In the genomic region with DNA sequence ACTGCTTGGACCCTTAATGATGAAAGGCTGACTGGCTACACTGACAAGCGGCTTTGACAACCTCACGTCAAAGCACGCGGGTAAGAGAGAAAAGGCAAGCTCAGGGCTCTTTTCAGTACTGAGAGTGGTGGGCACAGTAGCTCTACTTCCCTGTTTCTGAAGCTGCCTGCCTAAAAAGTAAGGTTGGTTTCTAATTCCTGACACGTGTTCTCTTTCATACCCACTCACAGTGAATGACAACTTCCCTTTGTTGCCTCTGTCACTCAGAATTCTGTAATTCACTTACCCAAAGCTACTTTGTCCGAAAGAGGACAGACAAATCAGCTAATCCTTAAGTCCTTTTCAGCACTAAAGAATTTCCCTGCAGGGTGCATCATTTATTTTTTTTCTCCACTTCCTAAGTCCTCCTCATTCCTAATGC, we compare ENCODE assay signal across 1 cellular context.
TF ChIP-seq lines count a peak whose summit lies in the region.

No MANE protein-coding gene starts in this region.

TF ChIP-seq in H1, 55 proteins besides CTCF, POLR2A, EP300 and RAD21:
- TF ChIP-seq, protein P1, sequence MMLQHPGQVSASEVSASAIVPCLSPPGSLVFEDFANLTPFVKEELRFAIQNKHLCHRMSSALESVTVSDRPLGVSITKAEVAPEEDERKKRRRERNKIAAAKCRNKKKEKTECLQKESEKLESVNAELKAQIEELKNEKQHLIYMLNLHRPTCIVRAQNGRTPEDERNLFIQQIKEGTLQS (IDR thresholded peaks at IDR 0.05; ENCODE audit: insufficient read depth, low read depth, low read length) = no peak
- TF ChIP-seq FOSL1 (IDR thresholded peaks at IDR 0.05; ENCODE audit: insufficient read depth, low read depth, low read length) (no peak), SAP30 (IDR thresholded peaks at IDR 0.05; ENCODE audit: insufficient read depth, insufficient replicate concordance, low read length) (no peak), TAF1 (IDR thresholded peaks at IDR 0.05; ENCODE audit: low read depth, low read length) (no peak), SUZ12 (IDR thresholded peaks at IDR 0.05; ENCODE audit: low read length) (no peak), SIRT6 (IDR thresholded peaks at IDR 0.05; ENCODE audit: low read length) (no peak), KDM5A (IDR thresholded peaks at IDR 0.05; ENCODE audit: low read length) (no peak), PHF8 (conservative IDR thresholded peaks at IDR 0.05; ENCODE audit: low read depth, low read length) (no peak), RBBP5 (IDR thresholded peaks at IDR 0.05; ENCODE audit: borderline replicate concordance, low read depth, low read length) (no peak), POLR2AphosphoS5 (IDR thresholded peaks at IDR 0.05; ENCODE audit: low read depth, low read length) (no peak), NRF1 (IDR thresholded peaks at IDR 0.05; ENCODE audit: low read depth, low read length) (no peak), TCF12 (IDR thresholded peaks at IDR 0.05; ENCODE audit: low read depth, low read length) (no peak), SP2 (IDR thresholded peaks at IDR 0.05; ENCODE audit: low read length) (no peak), EGR1 (IDR thresholded peaks at IDR 0.05; ENCODE audit: borderline replicate concordance, low read depth, low read length) (no peak), TEAD4 (IDR thresholded peaks at IDR 0.05; ENCODE audit: low read depth, low read length) (no peak)
- TF ChIP-seq, protein P2, sequence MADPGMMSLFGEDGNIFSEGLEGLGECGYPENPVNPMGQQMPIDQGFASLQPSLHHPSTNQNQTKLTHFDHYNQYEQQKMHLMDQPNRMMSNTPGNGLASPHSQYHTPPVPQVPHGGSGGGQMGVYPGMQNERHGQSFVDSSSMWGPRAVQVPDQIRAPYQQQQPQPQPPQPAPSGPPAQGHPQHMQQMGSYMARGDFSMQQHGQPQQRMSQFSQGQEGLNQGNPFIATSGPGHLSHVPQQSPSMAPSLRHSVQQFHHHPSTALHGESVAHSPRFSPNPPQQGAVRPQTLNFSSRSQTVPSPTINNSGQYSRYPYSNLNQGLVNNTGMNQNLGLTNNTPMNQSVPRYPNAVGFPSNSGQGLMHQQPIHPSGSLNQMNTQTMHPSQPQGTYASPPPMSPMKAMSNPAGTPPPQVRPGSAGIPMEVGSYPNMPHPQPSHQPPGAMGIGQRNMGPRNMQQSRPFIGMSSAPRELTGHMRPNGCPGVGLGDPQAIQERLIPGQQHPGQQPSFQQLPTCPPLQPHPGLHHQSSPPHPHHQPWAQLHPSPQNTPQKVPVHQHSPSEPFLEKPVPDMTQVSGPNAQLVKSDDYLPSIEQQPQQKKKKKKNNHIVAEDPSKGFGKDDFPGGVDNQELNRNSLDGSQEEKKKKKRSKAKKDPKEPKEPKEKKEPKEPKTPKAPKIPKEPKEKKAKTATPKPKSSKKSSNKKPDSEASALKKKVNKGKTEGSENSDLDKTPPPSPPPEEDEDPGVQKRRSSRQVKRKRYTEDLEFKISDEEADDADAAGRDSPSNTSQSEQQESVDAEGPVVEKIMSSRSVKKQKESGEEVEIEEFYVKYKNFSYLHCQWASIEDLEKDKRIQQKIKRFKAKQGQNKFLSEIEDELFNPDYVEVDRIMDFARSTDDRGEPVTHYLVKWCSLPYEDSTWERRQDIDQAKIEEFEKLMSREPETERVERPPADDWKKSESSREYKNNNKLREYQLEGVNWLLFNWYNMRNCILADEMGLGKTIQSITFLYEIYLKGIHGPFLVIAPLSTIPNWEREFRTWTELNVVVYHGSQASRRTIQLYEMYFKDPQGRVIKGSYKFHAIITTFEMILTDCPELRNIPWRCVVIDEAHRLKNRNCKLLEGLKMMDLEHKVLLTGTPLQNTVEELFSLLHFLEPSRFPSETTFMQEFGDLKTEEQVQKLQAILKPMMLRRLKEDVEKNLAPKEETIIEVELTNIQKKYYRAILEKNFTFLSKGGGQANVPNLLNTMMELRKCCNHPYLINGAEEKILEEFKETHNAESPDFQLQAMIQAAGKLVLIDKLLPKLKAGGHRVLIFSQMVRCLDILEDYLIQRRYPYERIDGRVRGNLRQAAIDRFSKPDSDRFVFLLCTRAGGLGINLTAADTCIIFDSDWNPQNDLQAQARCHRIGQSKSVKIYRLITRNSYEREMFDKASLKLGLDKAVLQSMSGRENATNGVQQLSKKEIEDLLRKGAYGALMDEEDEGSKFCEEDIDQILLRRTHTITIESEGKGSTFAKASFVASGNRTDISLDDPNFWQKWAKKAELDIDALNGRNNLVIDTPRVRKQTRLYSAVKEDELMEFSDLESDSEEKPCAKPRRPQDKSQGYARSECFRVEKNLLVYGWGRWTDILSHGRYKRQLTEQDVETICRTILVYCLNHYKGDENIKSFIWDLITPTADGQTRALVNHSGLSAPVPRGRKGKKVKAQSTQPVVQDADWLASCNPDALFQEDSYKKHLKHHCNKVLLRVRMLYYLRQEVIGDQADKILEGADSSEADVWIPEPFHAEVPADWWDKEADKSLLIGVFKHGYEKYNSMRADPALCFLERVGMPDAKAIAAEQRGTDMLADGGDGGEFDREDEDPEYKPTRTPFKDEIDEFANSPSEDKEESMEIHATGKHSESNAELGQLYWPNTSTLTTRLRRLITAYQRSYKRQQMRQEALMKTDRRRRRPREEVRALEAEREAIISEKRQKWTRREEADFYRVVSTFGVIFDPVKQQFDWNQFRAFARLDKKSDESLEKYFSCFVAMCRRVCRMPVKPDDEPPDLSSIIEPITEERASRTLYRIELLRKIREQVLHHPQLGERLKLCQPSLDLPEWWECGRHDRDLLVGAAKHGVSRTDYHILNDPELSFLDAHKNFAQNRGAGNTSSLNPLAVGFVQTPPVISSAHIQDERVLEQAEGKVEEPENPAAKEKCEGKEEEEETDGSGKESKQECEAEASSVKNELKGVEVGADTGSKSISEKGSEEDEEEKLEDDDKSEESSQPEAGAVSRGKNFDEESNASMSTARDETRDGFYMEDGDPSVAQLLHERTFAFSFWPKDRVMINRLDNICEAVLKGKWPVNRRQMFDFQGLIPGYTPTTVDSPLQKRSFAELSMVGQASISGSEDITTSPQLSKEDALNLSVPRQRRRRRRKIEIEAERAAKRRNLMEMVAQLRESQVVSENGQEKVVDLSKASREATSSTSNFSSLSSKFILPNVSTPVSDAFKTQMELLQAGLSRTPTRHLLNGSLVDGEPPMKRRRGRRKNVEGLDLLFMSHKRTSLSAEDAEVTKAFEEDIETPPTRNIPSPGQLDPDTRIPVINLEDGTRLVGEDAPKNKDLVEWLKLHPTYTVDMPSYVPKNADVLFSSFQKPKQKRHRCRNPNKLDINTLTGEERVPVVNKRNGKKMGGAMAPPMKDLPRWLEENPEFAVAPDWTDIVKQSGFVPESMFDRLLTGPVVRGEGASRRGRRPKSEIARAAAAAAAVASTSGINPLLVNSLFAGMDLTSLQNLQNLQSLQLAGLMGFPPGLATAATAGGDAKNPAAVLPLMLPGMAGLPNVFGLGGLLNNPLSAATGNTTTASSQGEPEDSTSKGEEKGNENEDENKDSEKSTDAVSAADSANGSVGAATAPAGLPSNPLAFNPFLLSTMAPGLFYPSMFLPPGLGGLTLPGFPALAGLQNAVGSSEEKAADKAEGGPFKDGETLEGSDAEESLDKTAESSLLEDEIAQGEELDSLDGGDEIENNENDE (IDR thresholded peaks at IDR 0.05; ENCODE audit: insufficient replicate concordance, low read length) = no peak
- TF ChIP-seq, protein P3, sequence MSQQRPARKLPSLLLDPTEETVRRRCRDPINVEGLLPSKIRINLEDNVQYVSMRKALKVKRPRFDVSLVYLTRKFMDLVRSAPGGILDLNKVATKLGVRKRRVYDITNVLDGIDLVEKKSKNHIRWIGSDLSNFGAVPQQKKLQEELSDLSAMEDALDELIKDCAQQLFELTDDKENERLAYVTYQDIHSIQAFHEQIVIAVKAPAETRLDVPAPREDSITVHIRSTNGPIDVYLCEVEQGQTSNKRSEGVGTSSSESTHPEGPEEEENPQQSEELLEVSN (IDR thresholded peaks at IDR 0.05) = no peak
TF ChIP-seq in H1: peak in this region for 0.
